Comparison of ENCODE assay signal across 8 cellular contexts in genomic region chr12:53205747-53206146, GRCh38. TPM values are rescaled to one million over a fixed set of nuclear protein-coding genes. Genes with fewer than 3 reads are reported as not detected.
DNase-seq lines count a peak whose midpoint lies in the region; ATAC-seq, FAIRE-seq and TF ChIP-seq lines count a peak whose summit lies in the region.

No MANE protein-coding gene starts in this region.

- H3K27ac ChIP-seq in foreskin keratinocyte (no peak overlapping the region), right cardiac atrium (ENCODE audit: low read length) (no peak overlapping the region)

- H3K27me3 ChIP-seq in foreskin keratinocyte (no peaks in the 10 kb centered on the region), right cardiac atrium (ENCODE audit: control insufficient read depth, insufficient read depth) (no peaks in the 10 kb centered on the region)

- ATAC-seq in GM21528 (IDR thresholded peaks at IDR 0.05; ENCODE audit: low FRiP score, unreplicated experiment) (peak; percentile 62), foreskin keratinocyte (peak; percentile 43), right cardiac atrium (no peak)
- ATAC-seq in stimulated activated naive CD8-positive, alpha-beta T cell treated with anti-CD3 and anti-CD28 coated beads, Interleukin-15, Interleukin-2, amounts not matched to agents 100 U/mL and 50 U/mL, for 24 hours: peak; percentile 86

- H3K4me1 ChIP-seq in foreskin keratinocyte: peaks cover 4% of the 10 kb centered on the region
- peaks cover 7% of the 10 kb centered on the region for H3K4me1 ChIP-seq in right cardiac atrium (ENCODE audit: control insufficient read depth, insufficient read depth, low read length)

- CTCF ChIA-PET in HEK293T (lab: Yijun Ruan, JAX): interaction anchor here (0.5 to 0.9 kb wide), 2 partner anchors 11 to 551 kb away, joined by 3 read pairs; no protein-coding TSS in a partner anchor

- no peak overlapping the region for H3K4me3 ChIP-seq in right cardiac atrium (ENCODE audit: low read length)

- 78% methylated on average over 7 of the region's 7 CpGs for WGBS in right cardiac atrium

- FAIRE-seq in HTR-8/SVneo (lab: Jason Lieb, UNC): no peak

- TF ChIP-seq CTCF in foreskin keratinocyte (conservative IDR thresholded peaks at IDR 0.05): no peak

- DNase-seq in GM04503 (ENCODE audit: low read depth) (peak; percentile 65), HTR-8/SVneo (ENCODE audit: insufficient read length, low spot score) (peak; percentile 88), foreskin keratinocyte (peak in 1 of 2 donors; percentile 58), HEK293T (ENCODE audit: extremely low spot score) (no peak), right cardiac atrium (no peak)
- peak; percentile 86 for DNase-seq in activated CD8-positive, alpha-beta memory T cell treated with anti-CD3 and anti-CD28 coated beads for 24 hours
- DNase-seq in stimulated activated naive CD8-positive, alpha-beta T cell treated with anti-CD3 and anti-CD28 coated beads, Interleukin-15, Interleukin-2, amounts not matched to agents 100 U/mL and 50 U/mL, for 24 hours: peak; percentile 87

- no peaks in the 10 kb centered on the region for H3K9me3 ChIP-seq in right cardiac atrium (ENCODE audit: control insufficient read depth, low read length)

- POLR2A ChIA-PET in HEK293T (lab: Yijun Ruan, JAX): no interaction called here

- intact Hi-C loops in right cardiac atrium (cut with DNase I): no loop called here

TF ChIP-seq in HEK293T, 16 proteins besides CTCF, POLR2A, EP300 and RAD21:
- no peak for TF ChIP-seq SP1 (IDR thresholded peaks at IDR 0.05)
- TF ChIP-seq LEF1 (IDR thresholded peaks at IDR 0.05; ENCODE audit: borderline replicate concordance): no peak
- no peak for TF ChIP-seq HDGF (IDR thresholded peaks at IDR 0.05; ENCODE audit: borderline replicate concordance)
- TF ChIP-seq BHLHE40 (IDR thresholded peaks at IDR 0.05; ENCODE audit: borderline replicate concordance): no peak
- no peak for TF ChIP-seq ZNF384 (IDR thresholded peaks at IDR 0.05)
- TF ChIP-seq FOXM1 (IDR thresholded peaks at IDR 0.05; ENCODE audit: borderline replicate concordance): no peak
- no peak for TF ChIP-seq L3MBTL2 (conservative IDR thresholded peaks at IDR 0.05)
- TF ChIP-seq ARNT (IDR thresholded peaks at IDR 0.05): no peak
- TF ChIP-seq SUZ12 (IDR thresholded peaks at IDR 0.05): no peak
- TF ChIP-seq FOXK2 (IDR thresholded peaks at IDR 0.05): no peak
- no peak for TF ChIP-seq ELF4 (IDR thresholded peaks at IDR 0.05)
- no peak for TF ChIP-seq NFRKB (IDR thresholded peaks at IDR 0.05)
- no peak for TF ChIP-seq PKNOX1 (IDR thresholded peaks at IDR 0.05)
- no peak for TF ChIP-seq TARDBP (IDR thresholded peaks at IDR 0.05)
- TF ChIP-seq CTBP1 (IDR thresholded peaks at IDR 0.05; ENCODE audit: borderline replicate concordance): no peak
- TF ChIP-seq FOXA1 (IDR thresholded peaks at IDR 0.05): no peak

RNA-seq across cellular contexts. Expression of gene ITGB7, which starts 1.3 kb away (rescaled TPM):
- total RNA-seq in foreskin keratinocyte: 0.14 and 0.32 TPM in 2 replicates
- polyA plus RNA-seq in foreskin keratinocyte: 0.15 and 0.17 TPM in 2 replicates
- 1 to 10 TPM in 2 of 4 donors, under 1 TPM in 2; 0.88 to 2.8 (median 1.3) TPM for total RNA-seq in right cardiac atrium
- 0.45 TPM for polyA plus RNA-seq in right cardiac atrium

RNA-seq across cellular contexts. Expression of gene CSAD, which starts 25.0 kb away (rescaled TPM):
- total RNA-seq in foreskin keratinocyte: 4.1 and 4.4 TPM in 2 replicates
- polyA plus RNA-seq in foreskin keratinocyte: 3.0 and 3.1 TPM in 2 replicates
- total RNA-seq in right cardiac atrium: 10 to 100 TPM; 10.3 to 13.0 (median 12.3) TPM
- polyA plus RNA-seq in right cardiac atrium: 16.2 TPM

RNA-seq across cellular contexts. Expression of gene ZNF740, which starts 25.2 kb away (rescaled TPM):
- total RNA-seq in foreskin keratinocyte (11.0 and 11.7 TPM in 2 replicates), right cardiac atrium (10 to 100 TPM; 13.8 to 29.9 (median 22.4) TPM)
- polyA plus RNA-seq in foreskin keratinocyte (3.7 and 4.6 TPM in 2 replicates), right cardiac atrium (5.3 TPM)

RNA-seq across cellular contexts. Expression of gene RARG, which starts 26.3 kb away (rescaled TPM):
- 32.8 and 33.3 TPM in 2 replicates for total RNA-seq in foreskin keratinocyte
- polyA plus RNA-seq in foreskin keratinocyte: 26.3 and 29.2 TPM in 2 replicates
- total RNA-seq in right cardiac atrium: 10 to 100 TPM; 11.7 to 26.2 (median 23.4) TPM
- polyA plus RNA-seq in right cardiac atrium: 10.5 TPM

Comparison
In these comparisons a context has a peak if more than half of its experiments do, and no peak if none do; other contexts are left out.
1. DNase-seq: peak in GM04503 (single experiment), HTR-8/SVneo (single experiment), activated CD8-positive, alpha-beta memory T cell treated with anti-CD3 and anti-CD28 coated beads for 24 hours (single experiment) and stimulated activated naive CD8-positive, alpha-beta T cell treated with anti-CD3 and anti-CD28 coated beads, Interleukin-15, Interleukin-2, amounts not matched to agents 100 U/mL and 50 U/mL, for 24 hours (single experiment); none in HEK293T (single experiment) and right cardiac atrium (0 of 3).
2. ATAC-seq: peak in GM21528 (single experiment), foreskin keratinocyte (single experiment) and stimulated activated naive CD8-positive, alpha-beta T cell treated with anti-CD3 and anti-CD28 coated beads, Interleukin-15, Interleukin-2, amounts not matched to agents 100 U/mL and 50 U/mL, for 24 hours (single experiment); none in right cardiac atrium (0 of 2).